Comparison of ENCODE assay signal across 12 cellular contexts in genomic region chr1:54375331-54376084, GRCh38. TPM values are rescaled to one million over a fixed set of nuclear protein-coding genes. Genes with fewer than 3 reads are reported as not detected.
DNase-seq lines count a peak whose midpoint lies in the region; ATAC-seq, FAIRE-seq and TF ChIP-seq lines count a peak whose summit lies in the region.
"Had no signal": no experiment of that assay in that cellular context is flagged by ENCODE, and none has a peak within 500 bp of the region (broad histone marks: within the 10 kb centered on the region; RNA-seq: fewer than 3 reads in every experiment).

No MANE protein-coding gene starts in this region.

- H3K9me3 ChIP-seq in CD8-positive, alpha-beta memory T cell (ENCODE audit: low read length): no peaks in the 10 kb centered on the region
- H3K9me3 ChIP-seq in MM.1S (replicated peaks; ENCODE audit: insufficient read depth, low read length) (no peaks in the 10 kb centered on the region), endodermal cell (ENCODE audit: control insufficient read depth, low read length) (no peaks in the 10 kb centered on the region), breast epithelium (no peaks in the 10 kb centered on the region)

- H3K79me1 ChIP-seq in mesendoderm (ENCODE audit: low read length): peaks cover 41% of the 10 kb centered on the region

- no peaks in the 10 kb centered on the region for H3K27me3 Mint-ChIP-seq in CD8-positive, alpha-beta memory T cell
- no peaks in the 10 kb centered on the region for H3K27me3 Mint-ChIP-seq in endodermal cell (ENCODE audit: insufficient read depth)
- H3K27me3 Mint-ChIP-seq in activated CD8-positive, alpha-beta T cell treated with anti-CD3 and anti-CD28 coated beads, Interleukin-2, amount 10 ng/mL, durations not matched to agents 7 days and 5 days (ENCODE audit: low read depth): no peaks in the 10 kb centered on the region

- H3K18ac ChIP-seq in mesendoderm (ENCODE audit: low read length): no peak overlapping the region

- intact Hi-C loops in breast epithelium (cut with DNase I; ENCODE audit: low total_unique reads): no loop called here

- no peak for TF ChIP-seq POLR2A in breast epithelium (IDR thresholded peaks at IDR 0.05)
- TF ChIP-seq POLR2A in GM12892 (IDR thresholded peaks at IDR 0.05; ENCODE audit: low read depth, low read length): no peak

- no peak overlapping the region for H3K4ac ChIP-seq in mesendoderm (ENCODE audit: low read depth, low read length)

- peaks cover 75 to 93% (median 76%) of the 10 kb centered on the region in 3 donors for H3K4me1 Mint-ChIP-seq in CD8-positive, alpha-beta memory T cell
- peaks cover 95% of the 10 kb centered on the region for H3K4me1 Mint-ChIP-seq in endodermal cell
- peaks cover 84% of the 10 kb centered on the region for H3K4me1 Mint-ChIP-seq in activated CD8-positive, alpha-beta T cell treated with anti-CD3 and anti-CD28 coated beads, Interleukin-2, amount 10 ng/mL, durations not matched to agents 7 days and 5 days (ENCODE audit: low read depth)

- no peak for FAIRE-seq in GM12892 (lab: Jason Lieb, UNC)

- H2BK15ac ChIP-seq in mesendoderm (replicated peaks; ENCODE audit: low read depth): no peak overlapping the region

- H3K4me3 ChIP-seq in CD8-positive, alpha-beta memory T cell (ENCODE audit: low read length): no peak overlapping the region
- H3K4me3 ChIP-seq in MM.1S (ENCODE audit: low read length) (no peak overlapping the region), endodermal cell (ENCODE audit: low read length) (peak overlapping the region; percentile 39), mesendoderm (ENCODE audit: low read length) (no peak overlapping the region), breast epithelium (no peak overlapping the region)

- H3K4me3 Mint-ChIP-seq in CD8-positive, alpha-beta memory T cell: no peak overlapping the region
- H3K4me3 Mint-ChIP-seq in endodermal cell: peak overlapping the region; percentile 35
- H3K4me3 Mint-ChIP-seq in activated CD8-positive, alpha-beta T cell treated with anti-CD3 and anti-CD28 coated beads, Interleukin-2, amount 10 ng/mL, durations not matched to agents 7 days and 5 days: no peak overlapping the region

- POLR2A ChIA-PET in CD8-positive, alpha-beta memory T cell (lab: Charles Lee): interaction anchor here (0.5 kb wide), 1 partner anchor 100 kb away, joined by 3 read pairs; no protein-coding TSS in a partner anchor
- POLR2A ChIA-PET in activated CD8-positive, alpha-beta T cell treated with anti-CD3 and anti-CD28 coated beads, Interleukin-2, amount 10 ng/mL, durations not matched to agents 7 days and 5 days (lab: Charles Lee): no interaction called here

- no peak overlapping the region for H3K9ac ChIP-seq in MM.1S (ENCODE audit: low read length)
- no peak overlapping the region for H3K9ac ChIP-seq in endodermal cell (ENCODE audit: extremely low read depth, low read length, poor library complexity, severe bottlenecking)
- H3K9ac ChIP-seq in mesendoderm (ENCODE audit: low read length): no peak overlapping the region

- peaks cover 65% of the 10 kb centered on the region for H3K4me1 ChIP-seq in CD8-positive, alpha-beta memory T cell (ENCODE audit: insufficient read depth, low read length)
- peaks cover 38% of the 10 kb centered on the region for H3K4me1 ChIP-seq in MM.1S (ENCODE audit: low read length)
- peaks cover 71% of the 10 kb centered on the region for H3K4me1 ChIP-seq in endodermal cell (ENCODE audit: control insufficient read depth, insufficient read depth, low read length)
- H3K4me1 ChIP-seq in mesendoderm (ENCODE audit: control insufficient read depth, low read depth, low read length): peaks cover 38% of the 10 kb centered on the region
- peaks cover 4 to 14% of the 10 kb centered on the region in 2 donors for H3K4me1 ChIP-seq in breast epithelium

- TF ChIP-seq CTCF in MM.1S (IDR thresholded peaks at IDR 0.05; ENCODE audit: low read length) (no peak), endodermal cell (conservative IDR thresholded peaks at IDR 0.05) (peak; percentile 50), breast epithelium (IDR thresholded peaks at IDR 0.05) (no peak)

- no peak overlapping the region for H4K5ac ChIP-seq in mesendoderm (ENCODE audit: low read length)

- H2AFZ ChIP-seq in MM.1S (ENCODE audit: low read length): no peak overlapping the region

- peak overlapping the region; percentile 38 for H3K56ac ChIP-seq in mesendoderm (ENCODE audit: low read length)

- CTCF ChIA-PET in CD8-positive, alpha-beta memory T cell (lab: Charles Lee): no interaction called here
- CTCF ChIA-PET in activated CD8-positive, alpha-beta T cell treated with anti-CD3 and anti-CD28 coated beads, Interleukin-2, amount 10 ng/mL, durations not matched to agents 7 days and 5 days (lab: Charles Lee): no interaction called here

- H3K79me2 ChIP-seq in MM.1S (ENCODE audit: low read length): peaks cover 80% of the 10 kb centered on the region
- peaks cover 89% of the 10 kb centered on the region for H3K79me2 ChIP-seq in mesendoderm (ENCODE audit: control insufficient read depth, insufficient read depth, low read length)

- H3K36me3 ChIP-seq in CD8-positive, alpha-beta memory T cell (ENCODE audit: insufficient read depth, low read length): no peaks in the 10 kb centered on the region
- no peaks in the 10 kb centered on the region for H3K36me3 ChIP-seq in MM.1S (replicated peaks; ENCODE audit: insufficient read depth, low read length)
- H3K36me3 ChIP-seq in endodermal cell (ENCODE audit: control insufficient read depth, insufficient read depth, low read length): peaks cover 88% of the 10 kb centered on the region
- H3K36me3 ChIP-seq in mesendoderm (ENCODE audit: control insufficient read depth, insufficient read depth, low read length): no peaks in the 10 kb centered on the region
- H3K36me3 ChIP-seq in breast epithelium: no peaks in the 10 kb centered on the region

- H4K8ac ChIP-seq in mesendoderm (ENCODE audit: low read depth, low read length): no peak overlapping the region

- peak overlapping the region in 3 of 8 donors; percentile 36 to 53 (median 36) for H3K27ac Mint-ChIP-seq in CD8-positive, alpha-beta memory T cell
- H3K27ac Mint-ChIP-seq in endodermal cell: peak overlapping the region; percentile 82
- H3K27ac Mint-ChIP-seq in activated CD8-positive, alpha-beta T cell treated with anti-CD3 and anti-CD28 coated beads, Interleukin-2, amount 10 ng/mL, durations not matched to agents 7 days and 5 days: no peak overlapping the region

- H2BK120ac ChIP-seq in mesendoderm (ENCODE audit: low read depth, low read length): no peak overlapping the region

- DNase-seq in CD8-positive, alpha-beta memory T cell: no peak
- DNase-seq in MM.1S: no peak
- DNase-seq in endodermal cell: peak; percentile 68
- peak; percentile 80 for DNase-seq in mesendoderm
- DNase-seq in activated CD8-positive, alpha-beta T cell treated with anti-CD3 and anti-CD28 coated beads, Interleukin-2, amount 10 ng/mL, durations not matched to agents 7 days and 5 days: no peak
- DNase-seq in breast epithelium (ENCODE audit: low spot score in 2 of 2): no peak
- DNase-seq in GM12892 (ENCODE audit: insufficient read length): no peak
- DNase-seq: activated CD4-positive, alpha-beta T cell treated with anti-CD3 and anti-CD28 coated beads, Interleukin-2, amount 50 U/mL, for 1 hour; activated effector memory CD4-positive, alpha-beta T cell treated with Interleukin-2 at 50 U/mL for 16 hours; EL had no signal

- 67% methylated on average over 8 of the region's 8 CpGs; no CpG with 5 or more reads in 1 of the 2 experiments for WGBS in endodermal cell (ENCODE audit: insufficient coverage in 1 of 2, insufficient read length in 1 of 2), 2 experiments
- WGBS in mesendoderm (ENCODE audit: extremely low coverage, insufficient coverage, low lambda C conversion rate): no CpG with 5 or more reads among the region's 8 CpGs

- no peak overlapping the region for H2BK5ac ChIP-seq in mesendoderm (ENCODE audit: low read length)

- no peaks in the 10 kb centered on the region for H4K20me1 ChIP-seq in MM.1S (ENCODE audit: insufficient read depth, low read length)

- H3K9me3 Mint-ChIP-seq in CD8-positive, alpha-beta memory T cell: no peaks in the 10 kb centered on the region
- H3K9me3 Mint-ChIP-seq in endodermal cell: no peaks in the 10 kb centered on the region
- no peaks in the 10 kb centered on the region for H3K9me3 Mint-ChIP-seq in activated CD8-positive, alpha-beta T cell treated with anti-CD3 and anti-CD28 coated beads, Interleukin-2, amount 10 ng/mL, durations not matched to agents 7 days and 5 days (ENCODE audit: insufficient read depth)

- H3K4me2 ChIP-seq in MM.1S (ENCODE audit: low read depth, low read length) (peak overlapping the region; percentile 65; the same call in 1 of the 2 replicates), mesendoderm (ENCODE audit: low read length) (no peak overlapping the region)

- no peaks in the 10 kb centered on the region for H3K27me3 ChIP-seq in CD8-positive, alpha-beta memory T cell (ENCODE audit: insufficient read depth, low read length, poor library complexity, severe bottlenecking)
- H3K27me3 ChIP-seq in MM.1S (replicated peaks; ENCODE audit: insufficient read depth, low read length) (no peaks in the 10 kb centered on the region), endodermal cell (ENCODE audit: control insufficient read depth, insufficient read depth, low read length, poor library complexity, severe bottlenecking) (no peaks in the 10 kb centered on the region), mesendoderm (ENCODE audit: insufficient read depth, low read length, poor library complexity) (no peaks in the 10 kb centered on the region), breast epithelium (no peaks in the 10 kb centered on the region)

- H3K23ac ChIP-seq in mesendoderm (ENCODE audit: low read length): no peak overlapping the region

- H3K36me3 Mint-ChIP-seq in CD8-positive, alpha-beta memory T cell: peaks cover 0 to 30% (median 0%) of the 10 kb centered on the region in 3 donors
- H3K36me3 Mint-ChIP-seq in endodermal cell (ENCODE audit: low read depth): peaks cover 61% of the 10 kb centered on the region
- H3K36me3 Mint-ChIP-seq in activated CD8-positive, alpha-beta T cell treated with anti-CD3 and anti-CD28 coated beads, Interleukin-2, amount 10 ng/mL, durations not matched to agents 7 days and 5 days (ENCODE audit: low read depth): peaks cover 40% of the 10 kb centered on the region

- H3F3A ChIP-seq in MM.1S (ENCODE audit: insufficient read depth, low read length): peaks cover 24% of the 10 kb centered on the region

- H3K27ac ChIP-seq in CD8-positive, alpha-beta memory T cell (ENCODE audit: low read depth, low read length): peak overlapping the region; percentile 10
- H3K27ac ChIP-seq in MM.1S (ENCODE audit: low read length) (peak overlapping the region; percentile 92), endodermal cell (ENCODE audit: low read depth, low read length) (peak overlapping the region; percentile 62), mesendoderm (ENCODE audit: low read depth, low read length) (no peak overlapping the region), breast epithelium (no peak overlapping the region)
- H3K27ac ChIP-seq: epithelial cell of prostate had no signal

- H3K9me2 ChIP-seq in MM.1S (replicated peaks; ENCODE audit: insufficient read depth, low read length): no peaks in the 10 kb centered on the region

- H2AK5ac ChIP-seq in mesendoderm (ENCODE audit: low read length): no peak overlapping the region

- no peak for ATAC-seq in activated CD8-positive, alpha-beta T cell treated with anti-CD3 and anti-CD28 coated beads, Interleukin-2, amount 10 ng/mL, durations not matched to agents 7 days and 5 days
- no peak for ATAC-seq in HG03342 (IDR thresholded peaks at IDR 0.05; ENCODE audit: unreplicated experiment)

RNA-seq across cellular contexts. Expression of gene SSBP3, which starts 30.7 kb away (rescaled TPM):
- total RNA-seq in CD8-positive, alpha-beta memory T cell: 10 to 100 TPM; 41.6 to 52.7 TPM
- 17.6 TPM for polyA plus RNA-seq in CD8-positive, alpha-beta memory T cell
- 100 to 1,000 TPM; 342 TPM for total RNA-seq in endodermal cell
- 245 TPM for polyA plus RNA-seq in endodermal cell (2013, experiment 1 of 2)
- polyA plus RNA-seq in endodermal cell (2013, experiment 2 of 2): 232 TPM
- 143 TPM for polyA plus RNA-seq in mesendoderm (2013, experiment 1 of 2)
- polyA plus RNA-seq in mesendoderm (2013, experiment 2 of 2): 152 TPM
- total RNA-seq in activated CD8-positive, alpha-beta T cell treated with anti-CD3 and anti-CD28 coated beads, Interleukin-2, amount 10 ng/mL, durations not matched to agents 7 days and 5 days: 100 to 1,000 TPM; 109 to 111 TPM
- 10 to 100 TPM; 21.3 to 28.0 (median 25.6) TPM for total RNA-seq in breast epithelium
- 15.7 TPM for polyA plus RNA-seq in GM12892 (2012; ENCODE audit: missing spikeins)

Comparison
In these comparisons a context has a peak if more than half of its experiments do, and no peak if none do; other contexts are left out.
1. DNase-seq: peak in endodermal cell (single experiment) and mesendoderm (single experiment); none in CD8-positive, alpha-beta memory T cell (0 of 5), MM.1S (single experiment), activated CD8-positive, alpha-beta T cell treated with anti-CD3 and anti-CD28 coated beads, Interleukin-2, amount 10 ng/mL, durations not matched to agents 7 days and 5 days (single experiment), breast epithelium (0 of 2) and GM12892 (single experiment).
2. H3K27ac ChIP-seq: peak in CD8-positive, alpha-beta memory T cell (single experiment), MM.1S (single experiment) and endodermal cell (single experiment); none in mesendoderm (single experiment) and breast epithelium (0 of 2).